In the genomic region with DNA sequence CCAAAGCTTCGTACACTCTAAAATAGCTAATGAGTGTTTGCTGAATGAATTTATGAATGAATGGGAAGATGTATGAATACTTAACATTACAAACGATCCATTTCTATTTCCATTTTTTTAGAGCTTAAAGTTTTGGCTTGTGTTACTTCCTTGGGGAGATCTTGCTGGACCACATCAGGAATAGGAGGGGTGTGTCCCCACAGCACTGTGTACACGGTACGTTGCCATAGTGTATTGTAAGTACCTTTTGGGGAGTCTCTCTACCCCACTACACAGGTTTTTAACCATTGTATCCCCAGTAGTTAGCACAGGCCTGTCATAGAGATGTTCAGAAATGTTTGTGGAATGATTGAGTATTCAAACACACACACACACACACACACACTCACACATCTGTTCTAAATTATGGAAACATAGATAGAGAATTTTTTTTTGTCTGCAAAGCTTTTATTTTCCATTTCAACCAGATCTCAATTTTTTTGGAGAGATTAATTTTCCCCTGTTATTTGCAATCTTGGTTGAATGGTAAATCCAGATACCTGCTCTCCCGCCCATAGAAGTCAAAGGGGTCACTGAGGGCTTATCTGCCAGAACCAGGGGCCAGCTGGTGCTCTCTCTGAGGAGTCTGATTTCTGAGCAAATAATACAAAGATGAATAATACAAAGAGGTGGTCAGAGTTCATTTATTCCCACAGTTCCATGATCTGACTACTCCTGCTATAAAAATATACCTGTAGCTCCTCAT, we compare ENCODE assay signal across 16 cellular contexts.
DNase-seq lines count a peak whose midpoint lies in the region; ATAC-seq, FAIRE-seq and TF ChIP-seq lines count a peak whose summit lies in the region.
"Had no signal": no experiment of that assay in that cellular context is flagged by ENCODE, and none has a peak within 500 bp of the region (broad histone marks: within the 10 kb centered on the region; RNA-seq: fewer than 3 reads in every experiment).

No MANE protein-coding gene starts in this region.

- POLR2A ChIA-PET in K562 (lab: Yijun Ruan, JAX) = interaction anchor here (0.6 to 1.3 kb wide), 2 partner anchors 17 to 216 kb away, joined by 3 read pairs; no protein-coding TSS in a partner anchor

- no peak overlapping the region for H3K4me2 ChIP-seq in K562 (ENCODE audit: insufficient read depth, low read length)
- H3K4me2 ChIP-seq: GM23338 had no signal

- H3K4me3 ChIP-seq in K562 (no peak overlapping the region), aorta (ENCODE audit: low read length in 2 of 2) (no peak overlapping the region)
- H3K4me3 ChIP-seq: GM23338 had no signal

- peaks cover 0 to 7% of the 10 kb centered on the region in 2 experiments; a peak in 1 of 5 replicates for H3K27me3 ChIP-seq in K562 (ENCODE audit: control insufficient read depth in 2 of 2, insufficient read depth in 2 of 2, low read length in 2 of 2)
- H3K27me3 ChIP-seq in aorta (ENCODE audit: control insufficient read depth in 1 of 2, insufficient read depth in 2 of 2, low read length in 1 of 2) = no peaks in the 10 kb centered on the region

- H3K9ac ChIP-seq in K562 (ENCODE audit: insufficient read depth in 1 of 2, low read depth in 2 of 2, low read length in 2 of 2) = no peak overlapping the region

- no peak overlapping the region for H2AFZ ChIP-seq in K562 (ENCODE audit: low read depth, low read length)
- H2AFZ ChIP-seq: GM23338 had no signal

- no peak for TF ChIP-seq EP300 in K562 (IDR thresholded peaks at IDR 0.05; ENCODE audit: low read length)

- CTCF ChIA-PET in K562 (lab: Yijun Ruan, JAX; ENCODE audit: low intra/inter-chr PET ratio) = no interaction called here

- DNase-seq in NCI-H1092 treated with DMSO at 0.1 percent for 48 hours (lab: John Stamatoyannopoulos, UW) (peak; percentile 12), NCI-H1092 (lab: John Stamatoyannopoulos, UW) (no peak), left ventricle myocardium superior (no peak), cardiac septum (ENCODE audit: low spot score) (no peak), K562 (ENCODE audit: extremely low read depth in 1 of 4, low spot score in 3 of 4) (peak in 1 of 4 experiments; percentile 3), aorta (no peak), NCI-H2171 (lab: John Stamatoyannopoulos, UW) (no peak), T-helper 17 cell (no peak)
- DNase-seq: 8988T; ACHN; CD4-positive, alpha-beta T cell; DND-41; GDM1; H7 had no signal

- WGBS in K562 (ENCODE audit: insufficient coverage, low coverage, missing lambda C conversion rate) = 2% methylated on average over 5 of the region's 5 CpGs
- 82 to 85% methylated on average over 5 of the region's 5 CpGs for WGBS in aorta, 2 donors

- no peaks in the 10 kb centered on the region for H4K20me1 ChIP-seq in K562 (replicated peaks; ENCODE audit: control insufficient read depth, insufficient read depth, low read length)

- FAIRE-seq in K562 (lab: Jason Lieb, UNC) = no peak
- FAIRE-seq: GM12892 had no signal

- H3K36me3 Mint-ChIP-seq in T-helper 17 cell (ENCODE audit: low read depth) = no peaks in the 10 kb centered on the region

- intact Hi-C loops in left ventricle myocardium superior (cut with micrococcal nuclease) (no loop called here), cardiac septum (cut with DNase I) (no loop called here), K562 (cut with micrococcal nuclease) (no loop called here), aorta (cut with DNase I) (no loop called here)

- H3K9me3 ChIP-seq in K562 (replicated peaks; ENCODE audit: control insufficient read depth, insufficient read depth, low read depth, low read length) (no peaks in the 10 kb centered on the region), aorta (ENCODE audit: control insufficient read depth, low read length) (no peaks in the 10 kb centered on the region), T-helper 17 cell (ENCODE audit: control insufficient read depth, low read length, poor library complexity, severe bottlenecking) (no peaks in the 10 kb centered on the region)

- H3K36me3 ChIP-seq in K562 (ENCODE audit: control insufficient read depth, insufficient read depth, low read length) = no peaks in the 10 kb centered on the region
- H3K36me3 ChIP-seq in aorta (ENCODE audit: control insufficient read depth in 1 of 2, insufficient read depth in 2 of 2, low read length in 1 of 2) = no peaks in the 10 kb centered on the region

- peaks cover 5% of the 10 kb centered on the region for H3K27me3 Mint-ChIP-seq in T-helper 17 cell
- H3K27me3 Mint-ChIP-seq: CD4-positive, alpha-beta T cell had no signal

- no peak overlapping the region for H3K4me3 Mint-ChIP-seq in T-helper 17 cell
- H3K4me3 Mint-ChIP-seq: CD4-positive, alpha-beta T cell; GM23338 had no signal

- ATAC-seq in left ventricle myocardium superior (peak; percentile 50), K562 (no peak), aorta (ENCODE audit: low FRiP score) (peak; percentile 55), T-helper 17 cell (no peak)
- ATAC-seq: GM23338 had no signal

- peaks cover 0 to under 1% of the 10 kb centered on the region in 2 experiments; a peak in 1 of 5 replicates for H3K4me1 ChIP-seq in K562 (replicated peaks in 1 of 2; ENCODE audit: control insufficient read depth in 2 of 2, insufficient read depth in 2 of 2, low read length in 2 of 2)
- H3K4me1 ChIP-seq in aorta (ENCODE audit: control insufficient read depth in 1 of 2, insufficient read depth in 2 of 2, low read length in 2 of 2) = no peaks in the 10 kb centered on the region

- no peak for TF ChIP-seq RAD21 in K562 (CRISPR knock-in tag; conservative IDR thresholded peaks at IDR 0.05 in 1 of 2, IDR thresholded peaks at IDR 0.05 in 1 of 2)

- TF ChIP-seq POLR2A in K562 (conservative IDR thresholded peaks at IDR 0.05) = no peak

- in situ Hi-C loops in K562 (cut with MboI) = no loop called here

- no peaks in the 10 kb centered on the region for H3K79me2 ChIP-seq in K562 (ENCODE audit: control insufficient read depth, insufficient read depth, low read length)

- TF ChIP-seq CTCF in K562 (IDR thresholded peaks at IDR 0.05 in 2 of 3, conservative IDR thresholded peaks at IDR 0.05 in 1 of 3; ENCODE audit: insufficient read depth in 2 of 3, low read depth in 1 of 3, low read length in 3 of 3) = no peak

- H3K27ac ChIP-seq in K562 (ENCODE audit: extremely low read depth, low read depth, low read length) = no peak overlapping the region
- H3K27ac ChIP-seq in aorta (ENCODE audit: low read depth in 1 of 2, low read length in 2 of 2) = no peak overlapping the region

- no TSS peak for BruUV-seq in K562 (replicated peaks; lab: Mats Ljungman, UMichigan)

- H3K4me1 Mint-ChIP-seq in T-helper 17 cell = no peaks in the 10 kb centered on the region
- H3K4me1 Mint-ChIP-seq: GM23338 had no signal

- no peak overlapping the region for H3K27ac Mint-ChIP-seq in T-helper 17 cell
- H3K27ac Mint-ChIP-seq: CD4-positive, alpha-beta T cell; GM23338 had no signal

- H3K9me1 ChIP-seq in K562 (ENCODE audit: control insufficient read depth, insufficient read depth, low read length) = no peaks in the 10 kb centered on the region

TF ChIP-seq in K562, 482 proteins besides CTCF, POLR2A, EP300 and RAD21:
- TF ChIP-seq CBFA2T3 (IDR thresholded peaks at IDR 0.05) (peak; percentile 21; the same call in 1 of the 2 replicates), CHD1 (IDR thresholded peaks at IDR 0.05; ENCODE audit: low read length) (no peak), NFIC (IDR thresholded peaks at IDR 0.05) (no peak), MXI1 (IDR thresholded peaks at IDR 0.05; ENCODE audit: low read depth, low read length) (no peak), RBM39 (optimal IDR thresholded peaks at IDR 0.05; ENCODE audit: low read depth, low read length) (no peak)
- TF ChIP-seq, protein P1, sequence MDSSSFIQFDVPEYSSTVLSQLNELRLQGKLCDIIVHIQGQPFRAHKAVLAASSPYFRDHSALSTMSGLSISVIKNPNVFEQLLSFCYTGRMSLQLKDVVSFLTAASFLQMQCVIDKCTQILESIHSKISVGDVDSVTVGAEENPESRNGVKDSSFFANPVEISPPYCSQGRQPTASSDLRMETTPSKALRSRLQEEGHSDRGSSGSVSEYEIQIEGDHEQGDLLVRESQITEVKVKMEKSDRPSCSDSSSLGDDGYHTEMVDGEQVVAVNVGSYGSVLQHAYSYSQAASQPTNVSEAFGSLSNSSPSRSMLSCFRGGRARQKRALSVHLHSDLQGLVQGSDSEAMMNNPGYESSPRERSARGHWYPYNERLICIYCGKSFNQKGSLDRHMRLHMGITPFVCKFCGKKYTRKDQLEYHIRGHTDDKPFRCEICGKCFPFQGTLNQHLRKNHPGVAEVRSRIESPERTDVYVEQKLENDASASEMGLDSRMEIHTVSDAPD (CRISPR knock-in tag; IDR thresholded peaks at IDR 0.05) = no peak

Comparison
In these comparisons a context has a peak if more than half of its experiments do, and no peak if none do; other contexts are left out.
1. ATAC-seq: peak in left ventricle myocardium superior (single experiment) and aorta (single experiment); none in K562 (single experiment) and T-helper 17 cell (single experiment).